In the genomic region with DNA sequence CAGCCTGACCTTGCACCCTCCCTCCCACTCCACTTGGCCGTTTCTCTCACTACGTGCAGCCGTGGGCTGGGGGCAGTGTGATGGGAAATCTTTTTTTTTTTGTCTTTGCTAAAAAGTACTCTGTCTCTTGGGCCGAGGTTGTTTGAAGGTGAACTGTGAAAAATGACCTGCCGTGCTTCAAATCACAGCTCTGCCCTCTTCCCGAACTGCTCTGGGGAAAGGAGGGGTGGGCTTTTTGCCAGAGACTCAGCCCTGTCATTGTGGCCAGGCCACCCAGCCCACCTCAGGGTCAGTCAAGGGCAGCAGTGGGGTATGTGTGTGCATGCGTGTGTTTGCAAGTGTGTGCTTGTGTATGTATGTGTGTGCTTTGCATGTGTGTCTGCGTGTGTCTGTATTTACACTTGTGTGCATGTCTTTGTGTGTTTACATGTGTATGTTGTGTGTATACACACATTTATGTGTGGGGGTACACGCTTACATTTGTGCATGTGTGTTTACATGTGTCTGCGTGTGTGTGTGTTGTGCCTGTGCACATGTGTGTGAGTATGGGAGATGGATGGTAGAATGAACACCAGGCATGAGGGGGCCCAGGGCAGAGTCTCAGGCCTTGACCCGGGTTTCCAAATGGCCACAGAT, we compare ENCODE assay signal across 15 cellular contexts.
A peak's percentile ranks its signal among the peaks of the same experiment; 100 is the strongest.
DNase-seq lines count a peak whose midpoint lies in the region; ATAC-seq and TF ChIP-seq lines count a peak whose summit lies in the region.
"Had no signal": no experiment of that assay in that cellular context is flagged by ENCODE, and none has a peak within 500 bp of the region (broad histone marks: within the 10 kb centered on the region; RNA-seq: fewer than 3 reads in every experiment).

No MANE protein-coding gene starts in this region.

- ATAC-seq in right cardiac atrium = no peak
- no peak for ATAC-seq in gastroesophageal sphincter
- ATAC-seq in left lung = no peak
- ATAC-seq: activated CD8-positive, alpha-beta T cell treated with anti-CD3 and anti-CD28 coated beads for 36 hours had no signal

- H3K4me2 ChIP-seq in parathyroid adenoma (ENCODE audit: low read length) = no peak overlapping the region

- H3K27ac ChIP-seq in right cardiac atrium (ENCODE audit: low read length) (peak overlapping the region; percentile 11), right atrium auricular region (peak overlapping the region in 1 of 2 donors; percentile 68), gastroesophageal sphincter (peak overlapping the region in 3 of 4 donors; percentile 81 to 84 (median 83)), parathyroid adenoma (no peak overlapping the region), vagina (peak overlapping the region; percentile 86), WERI-Rb-1 (no peak overlapping the region), left lung (no peak overlapping the region)

- H3K9ac ChIP-seq in parathyroid adenoma = no peak overlapping the region

- H3K4me3 ChIP-seq in right cardiac atrium (ENCODE audit: low read length) (no peak overlapping the region), right atrium auricular region (no peak overlapping the region), gastroesophageal sphincter (no peak overlapping the region), parathyroid adenoma (ENCODE audit: low read depth, low read length) (no peak overlapping the region), vagina (no peak overlapping the region), WERI-Rb-1 (ENCODE audit: low read depth, low read length) (no peak overlapping the region), left lung (no peak overlapping the region)
- H3K4me3 ChIP-seq: coronary artery had no signal

- no peak for TF ChIP-seq EP300 in gastroesophageal sphincter (IDR thresholded peaks at IDR 0.05)

- no peaks in the 10 kb centered on the region for H3K36me3 ChIP-seq in right atrium auricular region
- H3K36me3 ChIP-seq in gastroesophageal sphincter = no peaks in the 10 kb centered on the region
- H3K36me3 ChIP-seq in parathyroid adenoma (ENCODE audit: control insufficient read depth, insufficient read depth, low read length) = no peaks in the 10 kb centered on the region
- no peaks in the 10 kb centered on the region for H3K36me3 ChIP-seq in vagina
- H3K36me3 ChIP-seq in WERI-Rb-1 = no peaks in the 10 kb centered on the region
- no peaks in the 10 kb centered on the region for H3K36me3 ChIP-seq in left lung

- H3K27me3 ChIP-seq in right cardiac atrium (ENCODE audit: control insufficient read depth, insufficient read depth) (no peaks in the 10 kb centered on the region), right atrium auricular region (no peaks in the 10 kb centered on the region), gastroesophageal sphincter (no peaks in the 10 kb centered on the region), parathyroid adenoma (ENCODE audit: control insufficient read depth, insufficient read depth, low read length) (no peaks in the 10 kb centered on the region), vagina (no peaks in the 10 kb centered on the region), WERI-Rb-1 (ENCODE audit: insufficient read depth, low read depth, severe bottlenecking) (no peaks in the 10 kb centered on the region), left lung (no peaks in the 10 kb centered on the region)

- no peak for TF ChIP-seq CTCF in right atrium auricular region (IDR thresholded peaks at IDR 0.05)
- TF ChIP-seq CTCF in gastroesophageal sphincter (IDR thresholded peaks at IDR 0.05) = no peak
- no peak for TF ChIP-seq CTCF in parathyroid adenoma (IDR thresholded peaks at IDR 0.05)
- TF ChIP-seq CTCF in vagina (IDR thresholded peaks at IDR 0.05) = no peak
- no peak for TF ChIP-seq CTCF in WERI-Rb-1 (IDR thresholded peaks at IDR 0.05; ENCODE audit: low read depth, low read length)
- no peak for TF ChIP-seq CTCF in left lung (IDR thresholded peaks at IDR 0.05)

- intact Hi-C loops in right cardiac atrium (cut with DNase I) = loop anchor here in 1 of 4 donors (10.0 kb wide), 1 partner anchor 371 kb away; a partner anchor contains a TSS
- intact Hi-C loops in vagina (cut with DNase I) = no loop called here
- intact Hi-C loops in left lung (cut with DNase I) = loop anchor here in 1 of 2 donors (10.0 kb wide), 1 partner anchor 71 kb away; no protein-coding TSS in a partner anchor

- no peak for DNase-seq in right cardiac atrium
- DNase-seq in right atrium auricular region (ENCODE audit: low spot score) = no peak
- DNase-seq in vagina (ENCODE audit: extremely low spot score in 2 of 2) = no peak
- DNase-seq in stimulated activated CD4-positive, alpha-beta T cell treated with anti-CD3 and anti-CD28 coated beads, Interleukin-2, amount 100 ng/mL, for 48 hours = no peak
- DNase-seq in WERI-Rb-1 = no peak
- DNase-seq in left lung = no peak
- DNase-seq: ACHN; activated CD8-positive, alpha-beta T cell treated with anti-CD3 and anti-CD28 coated beads for 36 hours; amygdala; MM.1S; NCI-H1930; occipital lobe had no signal

- H3K9me3 ChIP-seq in right cardiac atrium (ENCODE audit: control insufficient read depth, low read length) (no peaks in the 10 kb centered on the region), right atrium auricular region (peaks cover 0 to 7% of the 10 kb centered on the region in 2 donors), gastroesophageal sphincter (peaks cover 0 to 5% (median 0%) of the 10 kb centered on the region in 3 donors), parathyroid adenoma (ENCODE audit: control insufficient read depth, low read length) (no peaks in the 10 kb centered on the region), vagina (no peaks in the 10 kb centered on the region), WERI-Rb-1 (ENCODE audit: severe bottlenecking) (no peaks in the 10 kb centered on the region), left lung (peaks cover 0 to under 1% of the 10 kb centered on the region in 2 donors)

- H3K4me1 ChIP-seq in right cardiac atrium (ENCODE audit: control insufficient read depth, insufficient read depth, low read length) (peaks cover 8% of the 10 kb centered on the region), right atrium auricular region (peaks cover 0 to 19% of the 10 kb centered on the region in 2 donors), gastroesophageal sphincter (peaks cover 0 to 51% (median 20%) of the 10 kb centered on the region in 3 donors), parathyroid adenoma (no peaks in the 10 kb centered on the region), vagina (peaks cover 71% of the 10 kb centered on the region), left lung (no peaks in the 10 kb centered on the region)

- TF ChIP-seq POLR2A in gastroesophageal sphincter (IDR thresholded peaks at IDR 0.05) (no peak), vagina (IDR thresholded peaks at IDR 0.05) (no peak)

- no peaks in the 10 kb centered on the region for H3K79me2 ChIP-seq in parathyroid adenoma

- WGBS in right cardiac atrium = 58% methylated on average over 11 of the region's 11 CpGs
- 41 to 47% methylated on average over 6 to 10 of the region's 11 CpGs for WGBS in gastroesophageal sphincter (ENCODE audit: low coverage in 1 of 2), 2 donors

- peak overlapping the region; percentile 11 for H2AFZ ChIP-seq in parathyroid adenoma

Comparison
In these comparisons a context has a peak if more than half of its experiments do, and no peak if none do; other contexts are left out.
1. H3K27ac ChIP-seq: peak in right cardiac atrium (single experiment), gastroesophageal sphincter (3 of 4) and vagina (single experiment); none in parathyroid adenoma (single experiment), WERI-Rb-1 (single experiment) and left lung (0 of 2).